In the genomic region with DNA sequence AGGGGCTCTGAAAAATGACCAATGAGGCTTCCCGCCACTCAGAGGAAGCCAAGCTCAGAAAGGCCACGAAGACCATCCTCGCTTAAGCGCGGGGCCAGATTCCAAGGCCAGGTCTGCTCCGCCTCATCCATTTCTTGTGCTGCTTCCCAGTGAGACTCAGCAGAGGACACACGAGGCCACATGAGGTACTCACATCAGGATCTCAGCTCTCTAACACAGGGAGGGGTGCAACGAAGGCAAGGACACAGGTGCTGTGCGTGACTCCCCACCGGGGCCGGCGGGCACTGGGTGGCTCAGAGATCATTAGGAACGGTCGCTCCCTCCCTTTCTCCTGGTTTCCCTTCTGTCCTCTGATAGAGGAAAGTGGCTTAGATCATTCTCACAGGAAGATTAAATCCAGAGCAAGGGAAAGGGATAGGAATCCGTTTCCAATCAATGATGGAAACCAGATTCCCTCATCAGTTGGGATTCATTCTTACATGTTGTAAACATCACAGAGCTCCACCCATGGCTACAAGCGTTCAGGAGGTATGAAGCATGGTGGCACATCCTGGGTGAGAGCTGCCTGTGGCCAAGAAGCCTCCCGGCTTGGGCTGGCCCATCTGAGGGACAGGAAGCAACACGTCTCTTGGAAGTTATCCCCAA, we compare ENCODE assay signal across 8 cellular contexts. TPM values are rescaled to one million over a fixed set of nuclear protein-coding genes. Genes with fewer than 3 reads are reported as not detected.
A peak's percentile ranks its signal among the peaks of the same experiment; 100 is the strongest.
DNase-seq lines count a peak whose midpoint lies in the region; ATAC-seq and TF ChIP-seq lines count a peak whose summit lies in the region.
"Had no signal": no experiment of that assay in that cellular context is flagged by ENCODE, and none has a peak within 500 bp of the region (broad histone marks: within the 10 kb centered on the region; RNA-seq: fewer than 3 reads in every experiment).

No MANE protein-coding gene starts in this region.

- H3K4me1 ChIP-seq in lower lobe of right lung (peaks cover 90% of the 10 kb centered on the region), subcutaneous abdominal adipose tissue (ENCODE audit: control insufficient read depth in 5 of 5, insufficient read depth in 5 of 5, low read length in 5 of 5) (peaks cover 27 to 84% (median 82%) of the 10 kb centered on the region in 5 donors)

- DNase-seq in SK-N-DZ (ENCODE audit: low spot score) (peak; percentile 41), lower lobe of right lung (no peak), NK-92 (lab: John Stamatoyannopoulos, UW; ENCODE audit: unreplicated experiment) (no peak)
- no peak for DNase-seq in activated CD4-positive, CD25-positive, alpha-beta regulatory T cell (lab: John Stamatoyannopoulos, UW)
- DNase-seq: NK-92 treated with Interleukin-12 subunit alpha and Interleukin-12 subunit beta, amount 100 ng/mL, for 24 hours had no signal

- H3K36me3 ChIP-seq in lower lobe of right lung (no peaks in the 10 kb centered on the region), subcutaneous abdominal adipose tissue (ENCODE audit: control insufficient read depth in 5 of 5, insufficient read depth in 5 of 5, low read length in 5 of 5) (peaks cover 0 to 4% (median 0%) of the 10 kb centered on the region in 5 donors)

- H3K36me3 Mint-ChIP-seq in brain, result no peaks in the 10 kb centered on the region

- no peaks in the 10 kb centered on the region for H3K27me3 ChIP-seq in lower lobe of right lung (ENCODE audit: low read depth)
- H3K27me3 ChIP-seq in subcutaneous abdominal adipose tissue (ENCODE audit: control insufficient read depth in 5 of 5, insufficient read depth in 4 of 5, low read length in 5 of 5), result no peaks in the 10 kb centered on the region

- H3K4me1 Mint-ChIP-seq in brain, result peaks cover 91% of the 10 kb centered on the region

- no peaks in the 10 kb centered on the region for H3K27me3 Mint-ChIP-seq in brain

- TF ChIP-seq CTCF in brain (conservative IDR thresholded peaks at IDR 0.05), result no peak
- no peak for TF ChIP-seq CTCF in lower lobe of right lung (IDR thresholded peaks at IDR 0.05)

- no peak overlapping the region for H3K4me3 Mint-ChIP-seq in brain

- peak overlapping the region in 4 of 5 experiments; percentile 72 to 94 (median 82) for H3K27ac Mint-ChIP-seq in brain

- intact Hi-C loops in lower lobe of right lung (cut with DNase I), result no loop called here

- H3K9ac ChIP-seq in subcutaneous abdominal adipose tissue (ENCODE audit: low read length in 5 of 5), result peak overlapping the region; percentile 19 to 51 (median 41)

- H3K9me3 ChIP-seq in lower lobe of right lung (no peaks in the 10 kb centered on the region), subcutaneous abdominal adipose tissue (ENCODE audit: control insufficient read depth in 5 of 5, low read length in 5 of 5) (no peaks in the 10 kb centered on the region)

- no peak overlapping the region for H3K4me3 ChIP-seq in lower lobe of right lung
- peak overlapping the region in 1 of 5 donors; percentile 17 for H3K4me3 ChIP-seq in subcutaneous abdominal adipose tissue (ENCODE audit: low read depth in 1 of 5, low read length in 5 of 5)

- H3K27ac ChIP-seq in lower lobe of right lung (peak overlapping the region; percentile 82), subcutaneous abdominal adipose tissue (ENCODE audit: low read depth, low read length) (peak overlapping the region; percentile 52)

- ATAC-seq in lower lobe of right lung (no peak), GM19023 (IDR thresholded peaks at IDR 0.05; ENCODE audit: unreplicated experiment) (no peak)

- H3K9me3 Mint-ChIP-seq in brain, result no peaks in the 10 kb centered on the region

RNA-seq across cellular contexts. Expression of gene CAPZB, which starts 46.7 kb away (rescaled TPM):
- polyA plus RNA-seq in SK-N-DZ (2014; cell fraction: cytosol; rRNA removed), result 68.7 and 78.3 TPM in 2 replicates
- polyA plus RNA-seq in SK-N-DZ (2014; cell fraction: nucleus; rRNA removed), result 34.4 and 48.8 TPM in 2 replicates
- polyA plus RNA-seq in brain (ENCODE audit: insufficient read depth, low read depth, low replicate concordance), result 495 TPM
- total RNA-seq in lower lobe of right lung, result 236 TPM
